In the genomic region with DNA sequence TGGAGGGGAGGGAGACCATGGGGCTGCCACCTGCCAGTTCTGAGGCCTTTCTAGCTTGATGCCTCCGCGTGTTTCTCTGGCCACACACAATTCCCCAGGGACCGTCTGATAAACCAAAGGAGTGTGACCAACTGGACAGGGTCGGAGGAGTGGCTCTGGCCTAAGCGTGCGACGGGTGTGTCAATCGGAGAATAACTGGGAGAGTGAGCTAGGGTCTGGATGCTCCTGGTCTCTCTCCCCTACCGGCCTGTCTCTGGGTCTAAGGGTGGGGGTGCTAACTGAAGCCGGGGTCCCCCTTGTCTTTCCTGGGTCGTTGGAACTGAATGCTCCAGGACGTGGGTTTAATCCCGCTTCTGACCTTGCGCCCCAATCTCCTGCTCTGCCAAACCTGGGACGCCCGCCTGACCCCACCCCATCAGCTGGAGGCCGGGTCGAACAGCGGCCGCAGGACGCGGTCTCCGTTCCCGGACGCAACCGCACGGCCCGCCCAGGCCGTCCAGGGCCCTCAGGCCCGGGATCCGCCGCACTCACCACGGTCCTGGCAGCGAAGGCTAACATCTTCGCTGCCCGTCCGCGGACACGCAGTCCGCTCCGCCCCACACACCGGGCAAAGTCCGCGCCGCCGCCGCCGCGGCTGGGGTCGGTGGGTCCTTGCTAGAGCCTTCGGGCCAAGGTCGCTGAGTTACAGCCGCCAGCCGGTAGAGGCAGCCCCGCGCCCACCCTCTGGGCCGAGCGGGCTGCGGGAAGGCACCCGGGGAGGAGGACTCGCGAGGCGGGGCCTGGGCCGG, we compare ENCODE assay signal across 8 cellular contexts. TPM values are rescaled to one million over a fixed set of nuclear protein-coding genes. Genes with fewer than 3 reads are reported as not detected.
DNase-seq lines count a peak whose midpoint lies in the region; ATAC-seq and TF ChIP-seq lines count a peak whose summit lies in the region.

No MANE protein-coding gene starts in this region.

- H3K4me1 Mint-ChIP-seq in activated naive CD8-positive, alpha-beta T cell (ENCODE audit: low read depth), result peaks cover 31% of the 10 kb centered on the region

- H3K36me3 Mint-ChIP-seq in activated naive CD8-positive, alpha-beta T cell, result no peaks in the 10 kb centered on the region

- no peak overlapping the region for H3K27ac Mint-ChIP-seq in activated naive CD8-positive, alpha-beta T cell

- intact Hi-C loops in left cardiac atrium (cut with DNase I), result no loop called here

- ATAC-seq in HG03521 (IDR thresholded peaks at IDR 0.05; ENCODE audit: unreplicated experiment) (peak; percentile 8), left cardiac atrium (peak; percentile 21 to 33)

- no peaks in the 10 kb centered on the region for H3K9me3 Mint-ChIP-seq in activated naive CD8-positive, alpha-beta T cell (ENCODE audit: low read depth)

- in situ Hi-C loops in GM13976 (cut with MboI; ENCODE audit: low sequenced_read_pairs, unreplicated experiment), result no loop called here

- peak overlapping the region; percentile 64 for H3K4me3 Mint-ChIP-seq in activated naive CD8-positive, alpha-beta T cell

- no peaks in the 10 kb centered on the region for H3K27me3 Mint-ChIP-seq in activated naive CD8-positive, alpha-beta T cell

- TF ChIP-seq CTCF in GM13976 (IDR thresholded peaks at IDR 0.05; ENCODE audit: borderline replicate concordance, control extremely low read depth, extremely low read depth, insufficient read depth, missing control alignments), result no peak

- DNase-seq in activated T-cell treated with anti-CD3 and anti-CD28 coated beads, Interleukin-2, amount 50 U/mL, for 1 hour, result peak; percentile 25
- no peak for DNase-seq in activated T-cell treated with anti-CD3 and anti-CD28 coated beads, Interleukin-2, amount 50 U/mL, for 48 hours
- DNase-seq in left cardiac atrium, result peak; percentile 43
- DNase-seq in retina, result peak; percentile 84
- no peak for DNase-seq in CD1c-positive myeloid dendritic cell (ENCODE audit: extremely low spot score)
- no peak for DNase-seq in GM13976 (ENCODE audit: low spot score)

RNA-seq across cellular contexts. Expression of a gene that starts 0.4 kb away (rescaled TPM):
- total RNA-seq in left cardiac atrium, result 10 to 100 TPM; 58.4 to 61.1 TPM

RNA-seq across cellular contexts. Expression of a gene that starts 1.1 kb away (rescaled TPM):
- 100 to 1,000 TPM; 113 to 131 TPM for total RNA-seq in left cardiac atrium

RNA-seq across cellular contexts. Expression of a gene that starts 29.2 kb away (rescaled TPM):
- total RNA-seq in left cardiac atrium, result 1 to 10 TPM; 4.5 to 5.0 TPM

Comparison
In these comparisons a context has a peak if more than half of its experiments do, and no peak if none do; other contexts are left out.
1. DNase-seq: peak in activated T-cell treated with anti-CD3 and anti-CD28 coated beads, Interleukin-2, amount 50 U/mL, for 1 hour (single experiment), left cardiac atrium (single experiment) and retina (single experiment); none in activated T-cell treated with anti-CD3 and anti-CD28 coated beads, Interleukin-2, amount 50 U/mL, for 48 hours (0 of 2), CD1c-positive myeloid dendritic cell (single experiment) and GM13976 (single experiment).